1 cellular context compared by ENCODE assay signal in the genomic region with DNA sequence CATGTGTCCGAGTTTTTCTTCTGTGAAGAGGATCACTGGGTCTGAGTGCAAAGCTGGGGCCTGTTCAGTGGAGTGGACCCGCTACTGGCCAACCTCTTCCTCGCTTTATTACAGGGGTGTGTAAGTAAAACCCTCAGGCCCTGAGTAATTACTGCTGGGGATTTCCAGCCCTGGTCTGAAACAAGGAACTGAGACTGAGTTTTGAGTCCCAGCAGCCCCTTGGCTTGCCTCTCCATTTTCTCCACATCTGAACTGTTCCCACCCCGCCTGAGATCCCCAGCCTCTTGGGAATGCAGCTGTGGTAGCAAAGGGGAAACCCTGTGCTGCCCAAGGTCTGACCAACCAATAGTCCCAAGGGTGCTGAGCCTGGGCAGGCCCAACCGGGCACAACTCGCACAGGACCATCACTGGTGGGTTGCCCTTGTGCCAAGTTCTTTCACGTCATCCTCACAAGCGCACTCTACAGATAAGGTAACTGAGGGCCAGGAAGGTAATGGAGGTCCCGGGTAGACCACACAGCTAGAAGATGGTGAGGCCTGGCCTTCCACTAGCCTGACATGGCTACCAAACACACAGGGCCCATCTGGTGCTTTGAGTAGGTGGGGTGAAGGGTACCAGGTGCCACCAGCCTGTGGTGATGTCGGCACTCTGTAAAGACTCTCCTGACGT.
TF ChIP-seq lines count a peak whose summit lies in the region.

No MANE protein-coding gene starts in this region.

TF ChIP-seq in GM12878, 131 proteins besides CTCF, POLR2A, EP300 and RAD21 (continued from another document):
- TF ChIP-seq CBX3 (IDR thresholded peaks at IDR 0.05; ENCODE audit: borderline replicate concordance, low read depth), result no peak
- no peak for TF ChIP-seq ZSCAN29 (IDR thresholded peaks at IDR 0.05)
- TF ChIP-seq, protein P1, sequence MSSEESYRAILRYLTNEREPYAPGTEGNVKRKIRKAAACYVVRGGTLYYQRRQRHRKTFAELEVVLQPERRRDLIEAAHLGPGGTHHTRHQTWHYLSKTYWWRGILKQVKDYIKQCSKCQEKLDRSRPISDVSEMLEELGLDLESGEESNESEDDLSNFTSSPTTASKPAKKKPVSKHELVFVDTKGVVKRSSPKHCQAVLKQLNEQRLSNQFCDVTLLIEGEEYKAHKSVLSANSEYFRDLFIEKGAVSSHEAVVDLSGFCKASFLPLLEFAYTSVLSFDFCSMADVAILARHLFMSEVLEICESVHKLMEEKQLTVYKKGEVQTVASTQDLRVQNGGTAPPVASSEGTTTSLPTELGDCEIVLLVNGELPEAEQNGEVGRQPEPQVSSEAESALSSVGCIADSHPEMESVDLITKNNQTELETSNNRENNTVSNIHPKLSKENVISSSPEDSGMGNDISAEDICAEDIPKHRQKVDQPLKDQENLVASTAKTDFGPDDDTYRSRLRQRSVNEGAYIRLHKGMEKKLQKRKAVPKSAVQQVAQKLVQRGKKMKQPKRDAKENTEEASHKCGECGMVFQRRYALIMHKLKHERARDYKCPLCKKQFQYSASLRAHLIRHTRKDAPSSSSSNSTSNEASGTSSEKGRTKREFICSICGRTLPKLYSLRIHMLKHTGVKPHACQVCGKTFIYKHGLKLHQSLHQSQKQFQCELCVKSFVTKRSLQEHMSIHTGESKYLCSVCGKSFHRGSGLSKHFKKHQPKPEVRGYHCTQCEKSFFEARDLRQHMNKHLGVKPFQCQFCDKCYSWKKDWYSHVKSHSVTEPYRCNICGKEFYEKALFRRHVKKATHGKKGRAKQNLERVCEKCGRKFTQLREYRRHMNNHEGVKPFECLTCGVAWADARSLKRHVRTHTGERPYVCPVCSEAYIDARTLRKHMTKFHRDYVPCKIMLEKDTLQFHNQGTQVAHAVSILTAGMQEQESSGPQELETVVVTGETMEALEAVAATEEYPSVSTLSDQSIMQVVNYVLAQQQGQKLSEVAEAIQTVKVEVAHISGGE (CRISPR knock-in tag; IDR thresholded peaks at IDR 0.05), result no peak
- TF ChIP-seq, protein P2, sequence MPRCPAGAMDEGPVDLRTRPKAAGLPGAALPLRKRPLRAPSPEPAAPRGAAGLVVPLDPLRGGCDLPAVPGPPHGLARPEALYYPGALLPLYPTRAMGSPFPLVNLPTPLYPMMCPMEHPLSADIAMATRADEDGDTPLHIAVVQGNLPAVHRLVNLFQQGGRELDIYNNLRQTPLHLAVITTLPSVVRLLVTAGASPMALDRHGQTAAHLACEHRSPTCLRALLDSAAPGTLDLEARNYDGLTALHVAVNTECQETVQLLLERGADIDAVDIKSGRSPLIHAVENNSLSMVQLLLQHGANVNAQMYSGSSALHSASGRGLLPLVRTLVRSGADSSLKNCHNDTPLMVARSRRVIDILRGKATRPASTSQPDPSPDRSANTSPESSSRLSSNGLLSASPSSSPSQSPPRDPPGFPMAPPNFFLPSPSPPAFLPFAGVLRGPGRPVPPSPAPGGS (IDR thresholded peaks at IDR 0.05; ENCODE audit: borderline replicate concordance, insufficient read depth, low read depth, low read length, poor library complexity, severe bottlenecking), result peak; percentile 99
- peak; percentile 78 to 89 for TF ChIP-seq BHLHE40 (IDR thresholded peaks at IDR 0.05; ENCODE audit: borderline replicate concordance in 1 of 2, low read depth in 2 of 2, low read length in 1 of 2)
- TF ChIP-seq, protein P3, sequence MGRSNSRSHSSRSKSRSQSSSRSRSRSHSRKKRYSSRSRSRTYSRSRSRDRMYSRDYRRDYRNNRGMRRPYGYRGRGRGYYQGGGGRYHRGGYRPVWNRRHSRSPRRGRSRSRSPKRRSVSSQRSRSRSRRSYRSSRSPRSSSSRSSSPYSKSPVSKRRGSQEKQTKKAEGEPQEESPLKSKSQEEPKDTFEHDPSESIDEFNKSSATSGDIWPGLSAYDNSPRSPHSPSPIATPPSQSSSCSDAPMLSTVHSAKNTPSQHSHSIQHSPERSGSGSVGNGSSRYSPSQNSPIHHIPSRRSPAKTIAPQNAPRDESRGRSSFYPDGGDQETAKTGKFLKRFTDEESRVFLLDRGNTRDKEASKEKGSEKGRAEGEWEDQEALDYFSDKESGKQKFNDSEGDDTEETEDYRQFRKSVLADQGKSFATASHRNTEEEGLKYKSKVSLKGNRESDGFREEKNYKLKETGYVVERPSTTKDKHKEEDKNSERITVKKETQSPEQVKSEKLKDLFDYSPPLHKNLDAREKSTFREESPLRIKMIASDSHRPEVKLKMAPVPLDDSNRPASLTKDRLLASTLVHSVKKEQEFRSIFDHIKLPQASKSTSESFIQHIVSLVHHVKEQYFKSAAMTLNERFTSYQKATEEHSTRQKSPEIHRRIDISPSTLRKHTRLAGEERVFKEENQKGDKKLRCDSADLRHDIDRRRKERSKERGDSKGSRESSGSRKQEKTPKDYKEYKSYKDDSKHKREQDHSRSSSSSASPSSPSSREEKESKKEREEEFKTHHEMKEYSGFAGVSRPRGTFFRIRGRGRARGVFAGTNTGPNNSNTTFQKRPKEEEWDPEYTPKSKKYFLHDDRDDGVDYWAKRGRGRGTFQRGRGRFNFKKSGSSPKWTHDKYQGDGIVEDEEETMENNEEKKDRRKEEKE (IDR thresholded peaks at IDR 0.05), result no peak
- no peak; the same call in 1 of the 2 replicates for TF ChIP-seq HCFC1 (IDR thresholded peaks at IDR 0.05; ENCODE audit: low read length)
- TF ChIP-seq, protein P4, sequence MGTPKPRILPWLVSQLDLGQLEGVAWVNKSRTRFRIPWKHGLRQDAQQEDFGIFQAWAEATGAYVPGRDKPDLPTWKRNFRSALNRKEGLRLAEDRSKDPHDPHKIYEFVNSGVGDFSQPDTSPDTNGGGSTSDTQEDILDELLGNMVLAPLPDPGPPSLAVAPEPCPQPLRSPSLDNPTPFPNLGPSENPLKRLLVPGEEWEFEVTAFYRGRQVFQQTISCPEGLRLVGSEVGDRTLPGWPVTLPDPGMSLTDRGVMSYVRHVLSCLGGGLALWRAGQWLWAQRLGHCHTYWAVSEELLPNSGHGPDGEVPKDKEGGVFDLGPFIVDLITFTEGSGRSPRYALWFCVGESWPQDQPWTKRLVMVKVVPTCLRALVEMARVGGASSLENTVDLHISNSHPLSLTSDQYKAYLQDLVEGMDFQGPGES (IDR thresholded peaks at IDR 0.05), result no peak
- TF ChIP-seq TAF1 (IDR thresholded peaks at IDR 0.05; ENCODE audit: borderline replicate concordance, low read depth, low read length), result peak; percentile 66; the same call in 1 of the 2 replicates
- TF ChIP-seq ZNF207 (IDR thresholded peaks at IDR 0.05; ENCODE audit: borderline replicate concordance), result peak; percentile 58
- TF ChIP-seq ZNF217 (IDR thresholded peaks at IDR 0.05), result no peak
- TF ChIP-seq JUNB (IDR thresholded peaks at IDR 0.05), result no peak
- no peak for TF ChIP-seq HDAC2 (IDR thresholded peaks at IDR 0.05)
- no peak for TF ChIP-seq FOXM1 (IDR thresholded peaks at IDR 0.05; ENCODE audit: low read depth, low read length)
- no peak for TF ChIP-seq ASH2L (IDR thresholded peaks at IDR 0.05; ENCODE audit: borderline replicate concordance, low read depth)
- peak; percentile 86 for TF ChIP-seq SMAD1 (IDR thresholded peaks at IDR 0.05; ENCODE audit: low read depth, partially characterized antibody)
- no peak for TF ChIP-seq WRNIP1 (IDR thresholded peaks at IDR 0.05; ENCODE audit: borderline replicate concordance, low read depth, low read length)
